7 cellular contexts compared by ENCODE assay signal in the genomic region with DNA sequence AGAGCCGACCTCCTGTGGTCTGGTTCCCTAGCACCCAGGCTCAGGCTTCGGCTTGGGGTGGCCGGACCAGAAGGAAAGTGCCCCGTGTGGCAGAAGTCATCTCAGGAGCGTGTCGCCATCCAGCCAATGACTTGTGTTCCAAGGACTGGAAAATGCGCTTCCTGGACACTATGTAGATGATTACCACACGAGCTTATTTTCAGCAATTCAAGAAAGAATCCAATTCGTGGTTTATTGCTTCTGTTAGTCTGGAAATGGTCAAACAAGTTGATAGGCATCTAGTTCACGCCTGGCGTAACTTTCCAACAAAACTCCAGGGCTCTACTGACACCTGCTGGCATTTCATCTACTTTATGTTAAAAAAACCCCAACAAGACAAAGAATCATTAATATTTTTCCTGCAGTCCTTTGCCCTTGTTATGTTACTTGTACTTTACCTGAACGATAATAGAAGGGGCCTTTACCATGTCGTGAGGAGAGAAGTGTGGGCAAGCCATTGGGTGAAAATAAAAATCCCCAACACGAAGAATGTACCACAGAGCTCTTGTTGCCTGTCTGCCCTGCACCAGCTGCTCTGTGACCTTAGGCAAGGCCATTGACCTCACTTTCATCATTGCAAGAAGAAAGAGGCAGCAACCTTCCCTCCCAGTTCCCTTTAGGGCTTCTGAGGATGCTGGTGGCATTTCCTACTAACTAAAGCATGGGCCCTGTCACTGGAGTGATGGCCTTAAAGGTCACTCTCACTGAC.
DNase-seq lines count a peak whose midpoint lies in the region; TF ChIP-seq lines count a peak whose summit lies in the region.

No MANE protein-coding gene starts in this region.

- no peaks in the 10 kb centered on the region for H3K27me3 Mint-ChIP-seq in activated CD4-positive, alpha-beta T cell treated with anti-CD3 and anti-CD28 coated beads, Interleukin-2, amount 10 ng/mL, durations not matched to agents 7 days and 5 days

- POLR2A ChIA-PET in activated CD4-positive, alpha-beta T cell treated with anti-CD3 and anti-CD28 coated beads, Interleukin-2, amount 10 ng/mL, durations not matched to agents 7 days and 5 days (lab: Charles Lee), result no interaction called here

- no peaks in the 10 kb centered on the region for H3K36me3 ChIP-seq in subcutaneous abdominal adipose tissue (ENCODE audit: control insufficient read depth in 5 of 5, insufficient read depth in 5 of 5, low read length in 5 of 5)

- no peaks in the 10 kb centered on the region for H3K27me3 ChIP-seq in subcutaneous abdominal adipose tissue (ENCODE audit: control insufficient read depth in 5 of 5, insufficient read depth in 4 of 5, low read length in 5 of 5)

- peak; percentile 19 for TF ChIP-seq CTCF in GM12873 (IDR thresholded peaks at IDR 0.05; ENCODE audit: insufficient read depth, low read depth, low read length, missing control alignments)

- H3K4me1 Mint-ChIP-seq in activated CD4-positive, alpha-beta T cell treated with anti-CD3 and anti-CD28 coated beads, Interleukin-2, amount 10 ng/mL, durations not matched to agents 7 days and 5 days, result no peaks in the 10 kb centered on the region

- DNase-seq in NCI-H1694 (lab: John Stamatoyannopoulos, UW) (peak; percentile 39), astrocyte of the hippocampus (ENCODE audit: low read depth, low spot score) (peak; percentile 77), iPS-NIHi7 (ENCODE audit: extremely low spot score) (peak; percentile 58)
- no peak for DNase-seq in activated CD4-positive, alpha-beta T cell treated with anti-CD3 and anti-CD28 coated beads, Interleukin-2, amount 10 ng/mL, durations not matched to agents 7 days and 5 days
- no peak for DNase-seq in stimulated activated CD8-positive, alpha-beta memory T cell treated with anti-CD3 and anti-CD28 coated beads, Interleukin-4, amount 100 ng/mL, for 48 hours

- no peaks in the 10 kb centered on the region for H3K9me3 ChIP-seq in subcutaneous abdominal adipose tissue (ENCODE audit: control insufficient read depth in 5 of 5, low read length in 5 of 5)

- no peak overlapping the region for H3K4me3 Mint-ChIP-seq in activated CD4-positive, alpha-beta T cell treated with anti-CD3 and anti-CD28 coated beads, Interleukin-2, amount 10 ng/mL, durations not matched to agents 7 days and 5 days

- H3K27ac Mint-ChIP-seq in activated CD4-positive, alpha-beta T cell treated with anti-CD3 and anti-CD28 coated beads, Interleukin-2, amount 10 ng/mL, durations not matched to agents 7 days and 5 days, result no peak overlapping the region

- CTCF ChIA-PET in activated CD4-positive, alpha-beta T cell treated with anti-CD3 and anti-CD28 coated beads, Interleukin-2, amount 10 ng/mL, durations not matched to agents 7 days and 5 days (lab: Charles Lee), result no interaction called here

- peaks cover 0 to 10% (median 9%) of the 10 kb centered on the region in 5 donors for H3K4me1 ChIP-seq in subcutaneous abdominal adipose tissue (ENCODE audit: control insufficient read depth in 5 of 5, insufficient read depth in 5 of 5, low read length in 5 of 5)

- H3K36me3 Mint-ChIP-seq in activated CD4-positive, alpha-beta T cell treated with anti-CD3 and anti-CD28 coated beads, Interleukin-2, amount 10 ng/mL, durations not matched to agents 7 days and 5 days (ENCODE audit: low read depth), result no peaks in the 10 kb centered on the region

- peak overlapping the region in 4 of 5 donors; percentile 1 to 44 (median 28) for H3K4me3 ChIP-seq in subcutaneous abdominal adipose tissue (ENCODE audit: low read depth in 1 of 5, low read length in 5 of 5)

- H3K27ac ChIP-seq in subcutaneous abdominal adipose tissue (ENCODE audit: low read depth, low read length), result no peak overlapping the region

- H3K9ac ChIP-seq in subcutaneous abdominal adipose tissue (ENCODE audit: low read length in 5 of 5), result peak overlapping the region in 3 of 5 donors; percentile 9 to 41 (median 11)

- H3K9me3 Mint-ChIP-seq in activated CD4-positive, alpha-beta T cell treated with anti-CD3 and anti-CD28 coated beads, Interleukin-2, amount 10 ng/mL, durations not matched to agents 7 days and 5 days, result no peaks in the 10 kb centered on the region

Comparison
In these comparisons a context has a peak if more than half of its experiments do, and no peak if none do; other contexts are left out.
1. DNase-seq: peak in NCI-H1694 (single experiment), astrocyte of the hippocampus (single experiment) and iPS-NIHi7 (single experiment); none in activated CD4-positive, alpha-beta T cell treated with anti-CD3 and anti-CD28 coated beads, Interleukin-2, amount 10 ng/mL, durations not matched to agents 7 days and 5 days (single experiment) and stimulated activated CD8-positive, alpha-beta memory T cell treated with anti-CD3 and anti-CD28 coated beads, Interleukin-4, amount 100 ng/mL, for 48 hours (single experiment).